8 cellular contexts compared by ENCODE assay signal in the genomic region with DNA sequence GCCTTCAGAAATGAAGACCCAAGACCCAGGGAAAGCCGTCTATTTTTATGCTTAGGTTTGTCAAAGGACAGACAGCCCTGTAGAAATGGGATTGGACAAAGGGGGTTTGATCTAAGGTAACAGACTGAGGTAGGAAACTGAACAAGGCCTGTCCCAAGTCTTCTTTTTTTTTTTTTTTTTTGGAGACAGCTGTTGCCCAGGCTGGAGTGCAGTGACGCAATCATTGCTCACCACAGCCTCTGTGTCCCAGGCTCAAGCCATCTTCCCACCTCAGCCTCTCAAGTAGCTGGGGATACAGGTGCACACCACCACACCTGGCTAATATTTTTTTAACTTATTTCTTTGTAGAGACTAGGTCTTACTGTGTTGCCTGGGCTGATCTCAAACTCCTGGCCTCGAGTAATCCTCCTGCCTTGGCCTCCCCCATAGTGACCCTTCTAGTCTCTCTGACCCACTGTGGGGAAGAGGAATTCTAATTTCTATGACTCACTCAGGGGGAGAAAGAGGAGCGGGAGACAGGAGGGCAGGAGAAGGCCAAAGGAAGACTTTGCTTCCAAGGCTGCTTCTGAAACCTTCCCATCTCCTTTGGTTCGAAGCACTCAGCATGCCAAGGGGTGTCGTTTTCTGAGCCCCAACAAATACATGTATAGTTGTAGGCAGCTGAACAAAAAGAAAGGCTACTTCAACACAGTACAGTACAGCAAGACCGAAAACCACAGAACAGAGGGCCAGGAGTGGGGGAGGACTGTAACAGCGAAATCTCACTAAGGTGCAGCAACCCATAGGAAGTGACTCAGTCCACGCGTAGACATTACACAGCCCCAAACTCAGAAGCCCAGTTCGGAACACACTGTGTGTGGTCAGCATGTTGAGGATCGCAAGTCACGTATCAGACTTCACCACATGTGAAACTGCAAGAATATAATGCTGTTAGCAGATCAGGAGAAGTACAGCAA.
A peak's percentile ranks its signal among the peaks of the same experiment; 100 is the strongest.
DNase-seq lines count a peak whose midpoint lies in the region; ATAC-seq and TF ChIP-seq lines count a peak whose summit lies in the region.

No MANE protein-coding gene starts in this region.

- TF ChIP-seq CTCF in AG10803 (conservative IDR thresholded peaks at IDR 0.05; ENCODE audit: low read length), result no peak

- H3K4me3 ChIP-seq in AG10803 (ENCODE audit: low read length), result no peak overlapping the region

- DNase-seq in AG10803 (ENCODE audit: low read depth) (peak; percentile 94), HPDE6-E6E7 (ENCODE audit: extremely low spot score) (peak; percentile 33), fibroblast of peridontal ligament (ENCODE audit: extremely low read depth) (peak; percentile 62), middle frontal gyrus (ENCODE audit: extremely low spot score, low spot score) (no peak), NCI-H524 (lab: John Stamatoyannopoulos, UW) (no peak)
- peak; percentile 48 for DNase-seq in activated CD4-positive, alpha-beta T cell treated with anti-CD3 and anti-CD28 coated beads, Interleukin-2, amount 50 U/mL, for 1 hour
- peak; percentile 73 to 75 for DNase-seq in stimulated activated CD8-positive, alpha-beta memory T cell treated with anti-CD3 and anti-CD28 coated beads, Interleukin-15, amount 100 ng/mL, for 48 hours (ENCODE audit: low read depth in 2 of 2)

- ATAC-seq in GM19467 (IDR thresholded peaks at IDR 0.05; ENCODE audit: unreplicated experiment), result peak; percentile 66

Comparison
In these comparisons a context has a peak if more than half of its experiments do, and no peak if none do; other contexts are left out.
1. DNase-seq: peak in AG10803 (single experiment), HPDE6-E6E7 (single experiment), activated CD4-positive, alpha-beta T cell treated with anti-CD3 and anti-CD28 coated beads, Interleukin-2, amount 50 U/mL, for 1 hour (single experiment), fibroblast of peridontal ligament (single experiment) and stimulated activated CD8-positive, alpha-beta memory T cell treated with anti-CD3 and anti-CD28 coated beads, Interleukin-15, amount 100 ng/mL, for 48 hours (2 of 2); none in middle frontal gyrus (single experiment) and NCI-H524 (0 of 2).